In the genomic region with DNA sequence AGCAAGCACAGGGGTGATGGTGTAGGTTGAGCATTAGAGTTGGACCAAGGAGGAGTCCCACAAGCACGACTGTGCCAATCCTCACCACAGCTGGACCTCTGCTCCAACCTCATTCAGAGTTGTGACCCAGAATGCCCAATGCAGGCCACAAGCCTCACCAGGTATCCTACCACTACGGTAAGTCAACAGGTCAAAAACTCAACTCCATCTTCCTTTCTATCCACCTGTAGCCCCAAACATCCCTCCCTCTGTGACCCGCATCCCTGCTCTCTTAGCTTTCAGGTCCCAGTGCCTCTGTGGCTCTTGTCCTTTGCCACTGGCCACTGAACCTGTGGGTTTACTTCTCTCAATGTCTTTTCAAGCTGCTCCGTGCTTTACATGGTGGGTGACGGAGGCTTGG, we compare ENCODE assay signal across 17 cellular contexts.
A peak's percentile ranks its signal among the peaks of the same experiment; 100 is the strongest.
DNase-seq lines count a peak whose midpoint lies in the region; ATAC-seq and TF ChIP-seq lines count a peak whose summit lies in the region.
"Had no signal": no experiment of that assay in that cellular context is flagged by ENCODE, and none has a peak within 500 bp of the region (broad histone marks: within the 10 kb centered on the region; RNA-seq: fewer than 3 reads in every experiment).

No MANE protein-coding gene starts in this region.

- H3K4me3 Mint-ChIP-seq in activated T-cell treated with anti-CD3 and anti-CD28 coated beads, Interleukin-2, amount 50 U/mL, for 24 hours = no peak overlapping the region
- H3K4me3 Mint-ChIP-seq in stimulated activated memory B cell treated with anti-CD40 and anti-IgM and Interleukin-4, amounts not matched to agents 10 μg/mL and 1 μg/mL and 100 μg/mL, for 72 hours = no peak overlapping the region
- H3K4me3 Mint-ChIP-seq: brain had no signal

- H3K9me3 ChIP-seq in Loucy (ENCODE audit: insufficient read depth, low read depth, low read length) = no peaks in the 10 kb centered on the region
- H3K9me3 ChIP-seq in esophagus muscularis mucosa = no peaks in the 10 kb centered on the region
- H3K9me3 ChIP-seq: heart left ventricle, neutrophil had no signal

- peak overlapping the region; percentile 57 for H3K4me2 ChIP-seq in Loucy (ENCODE audit: low read depth, low read length, poor library complexity, severe bottlenecking)

- peaks cover 4% of the 10 kb centered on the region; the same call in 1 of the 2 replicates for H3F3A ChIP-seq in Loucy (ENCODE audit: low read depth)

- peaks cover 25% of the 10 kb centered on the region for H4K20me1 ChIP-seq in Loucy (ENCODE audit: insufficient read depth, low read length, poor library complexity, severe bottlenecking)

- H3K36me3 Mint-ChIP-seq in activated T-cell treated with anti-CD3 and anti-CD28 coated beads, Interleukin-2, amount 50 U/mL, for 24 hours (ENCODE audit: low read depth) = peaks cover 77% of the 10 kb centered on the region
- H3K36me3 Mint-ChIP-seq in stimulated activated memory B cell treated with anti-CD40 and anti-IgM and Interleukin-4, amounts not matched to agents 10 μg/mL and 1 μg/mL and 100 μg/mL, for 72 hours = peaks cover 31% of the 10 kb centered on the region
- H3K36me3 Mint-ChIP-seq: brain had no signal

- H3K27me3 Mint-ChIP-seq in activated T-cell treated with anti-CD3 and anti-CD28 coated beads, Interleukin-2, amount 50 U/mL, for 24 hours = no peaks in the 10 kb centered on the region
- H3K27me3 Mint-ChIP-seq in stimulated activated memory B cell treated with anti-CD40 and anti-IgM and Interleukin-4, amounts not matched to agents 10 μg/mL and 1 μg/mL and 100 μg/mL, for 72 hours = no peaks in the 10 kb centered on the region
- H3K27me3 Mint-ChIP-seq: brain had no signal

- TF ChIP-seq EP300 in esophagus muscularis mucosa (IDR thresholded peaks at IDR 0.05) = no peak

- no peak for DNase-seq in activated T-cell treated with anti-CD3 and anti-CD28 coated beads, Interleukin-2, amount 50 U/mL, for 24 hours
- DNase-seq in activated T-cell treated with anti-CD3 and anti-CD28 coated beads for 4 hours (no peak), caudate nucleus (lab: John Stamatoyannopoulos, UW) (no peak), esophagus muscularis mucosa (ENCODE audit: extremely low spot score) (no peak)
- DNase-seq: ACHN; activated CD4-positive, alpha-beta T cell treated with anti-CD3 and anti-CD28 coated beads for 48 hours; heart left ventricle; mesendoderm; NCI-H187; SHP77 treated with DMSO at 0.1 percent for 48 hours; T1000 had no signal

- H2AFZ ChIP-seq in Loucy (ENCODE audit: low read length) = no peak overlapping the region

- H3K27ac ChIP-seq in caudate nucleus (ENCODE audit: low read depth, low read length) (peak overlapping the region; percentile 49), esophagus muscularis mucosa (replicated peaks in 1 of 4) (no peak overlapping the region)
- H3K27ac ChIP-seq: neutrophil had no signal

- peak overlapping the region; percentile 84 for H3K27ac Mint-ChIP-seq in activated T-cell treated with anti-CD3 and anti-CD28 coated beads, Interleukin-2, amount 50 U/mL, for 24 hours
- peak overlapping the region; percentile 79 for H3K27ac Mint-ChIP-seq in stimulated activated memory B cell treated with anti-CD40 and anti-IgM and Interleukin-4, amounts not matched to agents 10 μg/mL and 1 μg/mL and 100 μg/mL, for 72 hours

- peaks cover 27% of the 10 kb centered on the region; the same call in 1 of the 2 replicates for H3K36me3 ChIP-seq in Loucy (ENCODE audit: insufficient read depth, low read length)
- peaks cover 0 to 9% (median 0%) of the 10 kb centered on the region in 4 donors for H3K36me3 ChIP-seq in esophagus muscularis mucosa

- no peak for ATAC-seq in stimulated activated memory B cell treated with anti-CD40 and anti-IgM and Interleukin-4, amounts not matched to agents 10 μg/mL and 1 μg/mL and 100 μg/mL, for 72 hours
- no peak for ATAC-seq in activated CD4-positive, CD25-positive, alpha-beta regulatory T cell treated with anti-CD3 and anti-CD28 coated beads, Interleukin-2, amount 50 U/mL, for 24 hours
- ATAC-seq in GM21515 (IDR thresholded peaks at IDR 0.05; ENCODE audit: unreplicated experiment) = no peak
- ATAC-seq: heart left ventricle had no signal

- H3K9me2 ChIP-seq in Loucy (replicated peaks; ENCODE audit: low read depth, low read length) = no peaks in the 10 kb centered on the region

- TF ChIP-seq POLR2A in esophagus muscularis mucosa (IDR thresholded peaks at IDR 0.05; ENCODE audit: low read depth) = no peak

- WGBS in esophagus muscularis mucosa = 97% methylated on average over 5 of the region's 5 CpGs

- H3K4me1 ChIP-seq in Loucy (ENCODE audit: insufficient read depth, low read length, poor library complexity, severe bottlenecking) = peaks cover 78% of the 10 kb centered on the region
- H3K4me1 ChIP-seq in esophagus muscularis mucosa = peaks cover 0 to 19% (median 13%) of the 10 kb centered on the region in 4 donors

- H3K27me3 ChIP-seq in Loucy (ENCODE audit: insufficient read depth, low read length, poor library complexity, severe bottlenecking) = no peaks in the 10 kb centered on the region
- no peaks in the 10 kb centered on the region for H3K27me3 ChIP-seq in esophagus muscularis mucosa
- H3K27me3 ChIP-seq: heart left ventricle, neutrophil had no signal

- H3K79me2 ChIP-seq in Loucy (ENCODE audit: insufficient read depth, low read length) = peaks cover 80% of the 10 kb centered on the region

- intact Hi-C loops in esophagus muscularis mucosa (cut with DNase I) = no loop called here

- no peak overlapping the region for H3K9ac ChIP-seq in Loucy (ENCODE audit: low read depth, low read length, poor library complexity, severe bottlenecking)

- no peak for TF ChIP-seq CTCF in Loucy (conservative IDR thresholded peaks at IDR 0.05; ENCODE audit: low read length)
- no peak for TF ChIP-seq CTCF in esophagus muscularis mucosa (IDR thresholded peaks at IDR 0.05)

- peaks cover 93% of the 10 kb centered on the region for H3K4me1 Mint-ChIP-seq in activated T-cell treated with anti-CD3 and anti-CD28 coated beads, Interleukin-2, amount 50 U/mL, for 24 hours (ENCODE audit: low read depth)
- H3K4me1 Mint-ChIP-seq in stimulated activated memory B cell treated with anti-CD40 and anti-IgM and Interleukin-4, amounts not matched to agents 10 μg/mL and 1 μg/mL and 100 μg/mL, for 72 hours = peaks cover 95% of the 10 kb centered on the region

- H3K4me3 ChIP-seq in Loucy (ENCODE audit: low read length, poor library complexity, severe bottlenecking) (no peak overlapping the region), esophagus muscularis mucosa (no peak overlapping the region)
- H3K4me3 ChIP-seq: heart left ventricle had no signal

- no peaks in the 10 kb centered on the region for H3K9me3 Mint-ChIP-seq in activated T-cell treated with anti-CD3 and anti-CD28 coated beads, Interleukin-2, amount 50 U/mL, for 24 hours
- no peaks in the 10 kb centered on the region for H3K9me3 Mint-ChIP-seq in stimulated activated memory B cell treated with anti-CD40 and anti-IgM and Interleukin-4, amounts not matched to agents 10 μg/mL and 1 μg/mL and 100 μg/mL, for 72 hours
- H3K9me3 Mint-ChIP-seq: brain had no signal
